In the genomic region with DNA sequence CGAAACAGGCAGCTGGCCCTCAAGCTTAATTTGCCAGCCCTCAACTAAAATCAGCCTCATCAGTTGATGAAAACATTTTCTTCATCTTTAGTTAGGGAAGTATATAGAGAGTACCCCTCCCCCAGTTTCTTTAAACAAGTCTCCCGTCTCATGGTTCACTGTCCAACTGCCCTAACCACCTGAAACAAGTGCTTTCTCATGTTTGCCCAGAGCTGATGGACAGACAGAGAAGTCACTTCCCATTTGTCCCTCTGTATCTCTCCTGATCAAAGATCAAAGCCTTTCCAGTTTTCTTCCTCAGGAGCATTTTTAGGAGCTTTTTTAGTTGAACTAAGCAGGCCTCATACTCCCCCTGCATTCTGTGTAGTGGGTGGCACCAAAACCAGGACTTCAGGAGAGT, we compare ENCODE assay signal across 1 cellular context.
TF ChIP-seq lines count a peak whose summit lies in the region.

No MANE protein-coding gene starts in this region.

TF ChIP-seq in HepG2, 621 proteins besides CTCF, POLR2A, EP300 and RAD21 (continued from another document and continues in another):
- TF ChIP-seq, protein P1, sequence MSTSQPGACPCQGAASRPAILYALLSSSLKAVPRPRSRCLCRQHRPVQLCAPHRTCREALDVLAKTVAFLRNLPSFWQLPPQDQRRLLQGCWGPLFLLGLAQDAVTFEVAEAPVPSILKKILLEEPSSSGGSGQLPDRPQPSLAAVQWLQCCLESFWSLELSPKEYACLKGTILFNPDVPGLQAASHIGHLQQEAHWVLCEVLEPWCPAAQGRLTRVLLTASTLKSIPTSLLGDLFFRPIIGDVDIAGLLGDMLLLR (CRISPR knock-in tag; IDR thresholded peaks at IDR 0.05), result no peak
- TF ChIP-seq ZNF160 (CRISPR knock-in tag; IDR thresholded peaks at IDR 0.05) (no peak), MBNL3 (CRISPR knock-in tag; conservative IDR thresholded peaks at IDR 0.05) (no peak), ZNF674 (CRISPR knock-in tag; IDR thresholded peaks at IDR 0.05; ENCODE audit: low read depth) (no peak), REXO4 (CRISPR knock-in tag; IDR thresholded peaks at IDR 0.05; ENCODE audit: borderline replicate concordance) (no peak), RARA (CRISPR knock-in tag; IDR thresholded peaks at IDR 0.05) (0 out of 2 replicates have a peak, but pooled peaks have one; percentile 17), YEATS2 (CRISPR knock-in tag; IDR thresholded peaks at IDR 0.05; ENCODE audit: borderline replicate concordance) (no peak), ZNF562 (CRISPR knock-in tag; IDR thresholded peaks at IDR 0.05; ENCODE audit: borderline replicate concordance) (no peak), JUNB (CRISPR knock-in tag; IDR thresholded peaks at IDR 0.05; ENCODE audit: borderline replicate concordance) (no peak), ZNF766 (CRISPR knock-in tag; IDR thresholded peaks at IDR 0.05; ENCODE audit: borderline replicate concordance) (no peak), MAFK (conservative IDR thresholded peaks at IDR 0.05 in 1 of 2, IDR thresholded peaks at IDR 0.05 in 1 of 2; ENCODE audit: low read length in 2 of 2) (no peak), ZNF20 (CRISPR knock-in tag; IDR thresholded peaks at IDR 0.05) (no peak), FOXK1 (CRISPR knock-in tag; IDR thresholded peaks at IDR 0.05; ENCODE audit: borderline replicate concordance, low read depth) (no peak), GPN1 (CRISPR knock-in tag; IDR thresholded peaks at IDR 0.05; ENCODE audit: borderline replicate concordance) (no peak), U2AF2 (IDR thresholded peaks at IDR 0.05; ENCODE audit: low read depth, low read length) (no peak), BRD4 (CRISPR knock-in tag; IDR thresholded peaks at IDR 0.05) (no peak), KAT8 (CRISPR knock-in tag; IDR thresholded peaks at IDR 0.05) (0 out of 2 replicates have a peak, but pooled peaks have one; percentile 18), ZNF678 (CRISPR knock-in tag; IDR thresholded peaks at IDR 0.05) (no peak), CREM (IDR thresholded peaks at IDR 0.05) (peak; percentile 38; the same call in 1 of the 2 replicates), CREM (CRISPR knock-in tag; IDR thresholded peaks at IDR 0.05) (no peak), KDM6A (CRISPR knock-in tag; IDR thresholded peaks at IDR 0.05; ENCODE audit: low read depth) (peak; percentile 44; the same call in 1 of the 2 replicates), ZNF792 (CRISPR knock-in tag; IDR thresholded peaks at IDR 0.05) (peak; percentile 38; the same call in 1 of the 2 replicates), ZNF570 (CRISPR knock-in tag; IDR thresholded peaks at IDR 0.05; ENCODE audit: borderline replicate concordance) (no peak), TARDBP (CRISPR knock-in tag; IDR thresholded peaks at IDR 0.05) (peak; percentile 16; the same call in 1 of the 2 replicates), ZNF747 (CRISPR knock-in tag; IDR thresholded peaks at IDR 0.05; ENCODE audit: borderline replicate concordance) (no peak), GABPB1 (CRISPR knock-in tag; IDR thresholded peaks at IDR 0.05) (no peak), PLRG1 (conservative IDR thresholded peaks at IDR 0.05) (no peak), FOXJ3 (CRISPR knock-in tag; IDR thresholded peaks at IDR 0.05; ENCODE audit: borderline replicate concordance) (peak; percentile 40; the same call in 1 of the 2 replicates), ZSCAN30 (CRISPR knock-in tag; IDR thresholded peaks at IDR 0.05) (no peak), CENPX (CRISPR knock-in tag; IDR thresholded peaks at IDR 0.05) (no peak), ZNF781 (CRISPR knock-in tag; IDR thresholded peaks at IDR 0.05; ENCODE audit: borderline replicate concordance, not compliant biosample characterization) (no peak), ZFY (CRISPR knock-in tag; IDR thresholded peaks at IDR 0.05) (no peak), FOXP1 (IDR thresholded peaks at IDR 0.05) (no peak), FOXP1 (CRISPR knock-in tag; IDR thresholded peaks at IDR 0.05) (peak; percentile 31; the same call in 1 of the 2 replicates), ZNF780A (CRISPR knock-in tag; IDR thresholded peaks at IDR 0.05) (peak; percentile 94), ZSCAN31 (CRISPR knock-in tag; IDR thresholded peaks at IDR 0.05; ENCODE audit: low read depth) (no peak), KLF11 (CRISPR knock-in tag; IDR thresholded peaks at IDR 0.05) (no peak), TSC22D2 (CRISPR knock-in tag; IDR thresholded peaks at IDR 0.05; ENCODE audit: borderline replicate concordance) (no peak), ZMAT3 (CRISPR knock-in tag; conservative IDR thresholded peaks at IDR 0.05) (no peak), NR2F2 (IDR thresholded peaks at IDR 0.05; ENCODE audit: borderline replicate concordance, low read depth) (no peak), PPARG (CRISPR knock-in tag; conservative IDR thresholded peaks at IDR 0.05) (0 out of 2 replicates have a peak, but pooled peaks have one; percentile 17), RARG (CRISPR knock-in tag; IDR thresholded peaks at IDR 0.05; ENCODE audit: low read depth) (no peak), ZNF431 (CRISPR knock-in tag; IDR thresholded peaks at IDR 0.05; ENCODE audit: borderline replicate concordance, low read depth) (no peak), GATA4 (IDR thresholded peaks at IDR 0.05; ENCODE audit: borderline replicate concordance, low read depth) (no peak), NFYC (CRISPR knock-in tag; IDR thresholded peaks at IDR 0.05) (no peak), EHMT2 (IDR thresholded peaks at IDR 0.05; ENCODE audit: borderline replicate concordance, low read depth, low read length) (no peak), GTF3A (CRISPR knock-in tag; conservative IDR thresholded peaks at IDR 0.05) (no peak), ZSCAN21 (CRISPR knock-in tag; IDR thresholded peaks at IDR 0.05; ENCODE audit: borderline replicate concordance) (no peak), ETV6 (CRISPR knock-in tag; conservative IDR thresholded peaks at IDR 0.05) (no peak), ZNF333 (CRISPR knock-in tag; IDR thresholded peaks at IDR 0.05; ENCODE audit: borderline replicate concordance) (no peak), MBD4 (IDR thresholded peaks at IDR 0.05; ENCODE audit: borderline replicate concordance, low read length) (no peak)
- TF ChIP-seq, protein P2, sequence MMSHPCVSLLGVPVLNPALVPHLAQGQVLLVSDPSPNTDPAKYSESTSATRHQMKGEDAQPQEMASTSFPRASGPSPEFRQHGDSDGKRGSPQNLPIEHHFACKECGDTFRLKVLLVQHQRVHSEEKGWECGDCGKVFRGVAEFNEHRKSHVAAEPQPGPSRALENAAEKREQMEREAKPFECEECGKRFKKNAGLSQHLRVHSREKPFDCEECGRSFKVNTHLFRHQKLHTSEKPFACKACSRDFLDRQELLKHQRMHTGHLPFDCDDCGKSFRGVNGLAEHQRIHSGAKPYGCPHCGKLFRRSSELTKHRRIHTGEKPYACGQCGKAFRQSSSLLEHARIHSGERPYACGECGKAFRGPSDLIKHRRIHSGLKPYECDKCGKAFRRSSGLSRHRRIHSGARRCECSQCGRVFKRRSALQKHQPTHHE (CRISPR knock-in tag; IDR thresholded peaks at IDR 0.05; ENCODE audit: borderline replicate concordance), result no peak
- TF ChIP-seq, protein P3, sequence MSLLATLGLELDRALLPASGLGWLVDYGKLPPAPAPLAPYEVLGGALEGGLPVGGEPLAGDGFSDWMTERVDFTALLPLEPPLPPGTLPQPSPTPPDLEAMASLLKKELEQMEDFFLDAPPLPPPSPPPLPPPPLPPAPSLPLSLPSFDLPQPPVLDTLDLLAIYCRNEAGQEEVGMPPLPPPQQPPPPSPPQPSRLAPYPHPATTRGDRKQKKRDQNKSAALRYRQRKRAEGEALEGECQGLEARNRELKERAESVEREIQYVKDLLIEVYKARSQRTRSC (CRISPR knock-in tag; IDR thresholded peaks at IDR 0.05; ENCODE audit: low read depth), result no peak
- TF ChIP-seq, protein P4, sequence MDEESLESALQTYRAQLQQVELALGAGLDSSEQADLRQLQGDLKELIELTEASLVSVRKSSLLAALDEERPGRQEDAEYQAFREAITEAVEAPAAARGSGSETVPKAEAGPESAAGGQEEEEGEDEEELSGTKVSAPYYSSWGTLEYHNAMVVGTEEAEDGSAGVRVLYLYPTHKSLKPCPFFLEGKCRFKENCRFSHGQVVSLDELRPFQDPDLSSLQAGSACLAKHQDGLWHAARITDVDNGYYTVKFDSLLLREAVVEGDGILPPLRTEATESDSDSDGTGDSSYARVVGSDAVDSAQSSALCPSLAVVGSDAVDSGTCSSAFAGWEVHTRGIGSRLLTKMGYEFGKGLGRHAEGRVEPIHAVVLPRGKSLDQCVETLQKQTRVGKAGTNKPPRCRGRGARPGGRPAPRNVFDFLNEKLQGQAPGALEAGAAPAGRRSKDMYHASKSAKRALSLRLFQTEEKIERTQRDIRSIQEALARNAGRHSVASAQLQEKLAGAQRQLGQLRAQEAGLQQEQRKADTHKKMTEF (CRISPR knock-in tag; IDR thresholded peaks at IDR 0.05), result peak; percentile 49; the same call in 1 of the 2 replicates
- TF ChIP-seq, protein P5, sequence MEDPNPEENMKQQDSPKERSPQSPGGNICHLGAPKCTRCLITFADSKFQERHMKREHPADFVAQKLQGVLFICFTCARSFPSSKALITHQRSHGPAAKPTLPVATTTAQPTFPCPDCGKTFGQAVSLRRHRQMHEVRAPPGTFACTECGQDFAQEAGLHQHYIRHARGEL (CRISPR knock-in tag; IDR thresholded peaks at IDR 0.05), result no peak
- TF ChIP-seq, protein P6, sequence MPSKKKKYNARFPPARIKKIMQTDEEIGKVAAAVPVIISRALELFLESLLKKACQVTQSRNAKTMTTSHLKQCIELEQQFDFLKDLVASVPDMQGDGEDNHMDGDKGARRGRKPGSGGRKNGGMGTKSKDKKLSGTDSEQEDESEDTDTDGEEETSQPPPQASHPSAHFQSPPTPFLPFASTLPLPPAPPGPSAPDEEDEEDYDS (CRISPR knock-in tag; IDR thresholded peaks at IDR 0.05), result no peak
- TF ChIP-seq, protein P7, sequence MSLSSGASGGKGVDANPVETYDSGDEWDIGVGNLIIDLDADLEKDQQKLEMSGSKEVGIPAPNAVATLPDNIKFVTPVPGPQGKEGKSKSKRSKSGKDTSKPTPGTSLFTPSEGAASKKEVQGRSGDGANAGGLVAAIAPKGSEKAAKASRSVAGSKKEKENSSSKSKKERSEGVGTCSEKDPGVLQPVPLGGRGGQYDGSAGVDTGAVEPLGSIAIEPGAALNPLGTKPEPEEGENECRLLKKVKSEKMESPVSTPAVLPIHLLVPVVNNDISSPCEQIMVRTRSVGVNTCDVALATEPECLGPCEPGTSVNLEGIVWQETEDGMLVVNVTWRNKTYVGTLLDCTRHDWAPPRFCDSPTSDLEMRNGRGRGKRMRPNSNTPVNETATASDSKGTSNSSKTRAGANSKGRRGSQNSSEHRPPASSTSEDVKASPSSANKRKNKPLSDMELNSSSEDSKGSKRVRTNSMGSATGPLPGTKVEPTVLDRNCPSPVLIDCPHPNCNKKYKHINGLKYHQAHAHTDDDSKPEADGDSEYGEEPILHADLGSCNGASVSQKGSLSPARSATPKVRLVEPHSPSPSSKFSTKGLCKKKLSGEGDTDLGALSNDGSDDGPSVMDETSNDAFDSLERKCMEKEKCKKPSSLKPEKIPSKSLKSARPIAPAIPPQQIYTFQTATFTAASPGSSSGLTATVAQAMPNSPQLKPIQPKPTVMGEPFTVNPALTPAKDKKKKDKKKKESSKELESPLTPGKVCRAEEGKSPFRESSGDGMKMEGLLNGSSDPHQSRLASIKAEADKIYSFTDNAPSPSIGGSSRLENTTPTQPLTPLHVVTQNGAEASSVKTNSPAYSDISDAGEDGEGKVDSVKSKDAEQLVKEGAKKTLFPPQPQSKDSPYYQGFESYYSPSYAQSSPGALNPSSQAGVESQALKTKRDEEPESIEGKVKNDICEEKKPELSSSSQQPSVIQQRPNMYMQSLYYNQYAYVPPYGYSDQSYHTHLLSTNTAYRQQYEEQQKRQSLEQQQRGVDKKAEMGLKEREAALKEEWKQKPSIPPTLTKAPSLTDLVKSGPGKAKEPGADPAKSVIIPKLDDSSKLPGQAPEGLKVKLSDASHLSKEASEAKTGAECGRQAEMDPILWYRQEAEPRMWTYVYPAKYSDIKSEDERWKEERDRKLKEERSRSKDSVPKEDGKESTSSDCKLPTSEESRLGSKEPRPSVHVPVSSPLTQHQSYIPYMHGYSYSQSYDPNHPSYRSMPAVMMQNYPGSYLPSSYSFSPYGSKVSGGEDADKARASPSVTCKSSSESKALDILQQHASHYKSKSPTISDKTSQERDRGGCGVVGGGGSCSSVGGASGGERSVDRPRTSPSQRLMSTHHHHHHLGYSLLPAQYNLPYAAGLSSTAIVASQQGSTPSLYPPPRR (CRISPR knock-in tag; IDR thresholded peaks at IDR 0.05; ENCODE audit: borderline replicate concordance), result no peak
- TF ChIP-seq, protein P8, sequence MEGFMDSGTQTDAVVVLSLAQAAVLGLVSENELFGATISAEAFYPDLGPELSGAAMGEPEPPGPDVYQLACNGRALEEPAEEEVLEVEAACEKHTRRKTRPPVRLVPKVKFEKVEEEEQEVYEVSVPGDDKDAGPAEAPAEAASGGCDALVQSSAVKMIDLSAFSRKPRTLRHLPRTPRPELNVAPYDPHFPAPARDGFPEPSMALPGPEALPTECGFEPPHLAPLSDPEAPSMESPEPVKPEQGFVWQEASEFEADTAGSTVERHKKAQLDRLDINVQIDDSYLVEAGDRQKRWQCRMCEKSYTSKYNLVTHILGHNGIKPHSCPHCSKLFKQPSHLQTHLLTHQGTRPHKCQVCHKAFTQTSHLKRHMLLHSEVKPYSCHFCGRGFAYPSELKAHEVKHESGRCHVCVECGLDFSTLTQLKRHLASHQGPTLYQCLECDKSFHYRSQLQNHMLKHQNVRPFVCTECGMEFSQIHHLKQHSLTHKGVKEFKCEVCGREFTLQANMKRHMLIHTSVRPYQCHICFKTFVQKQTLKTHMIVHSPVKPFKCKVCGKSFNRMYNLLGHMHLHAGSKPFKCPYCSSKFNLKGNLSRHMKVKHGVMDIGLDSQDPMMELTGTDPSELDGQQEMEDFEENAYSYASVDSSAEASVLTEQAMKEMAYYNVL (CRISPR knock-in tag; IDR thresholded peaks at IDR 0.05; ENCODE audit: borderline replicate concordance), result peak; percentile 59; the same call in 1 of the 2 replicates
- TF ChIP-seq, protein P9, sequence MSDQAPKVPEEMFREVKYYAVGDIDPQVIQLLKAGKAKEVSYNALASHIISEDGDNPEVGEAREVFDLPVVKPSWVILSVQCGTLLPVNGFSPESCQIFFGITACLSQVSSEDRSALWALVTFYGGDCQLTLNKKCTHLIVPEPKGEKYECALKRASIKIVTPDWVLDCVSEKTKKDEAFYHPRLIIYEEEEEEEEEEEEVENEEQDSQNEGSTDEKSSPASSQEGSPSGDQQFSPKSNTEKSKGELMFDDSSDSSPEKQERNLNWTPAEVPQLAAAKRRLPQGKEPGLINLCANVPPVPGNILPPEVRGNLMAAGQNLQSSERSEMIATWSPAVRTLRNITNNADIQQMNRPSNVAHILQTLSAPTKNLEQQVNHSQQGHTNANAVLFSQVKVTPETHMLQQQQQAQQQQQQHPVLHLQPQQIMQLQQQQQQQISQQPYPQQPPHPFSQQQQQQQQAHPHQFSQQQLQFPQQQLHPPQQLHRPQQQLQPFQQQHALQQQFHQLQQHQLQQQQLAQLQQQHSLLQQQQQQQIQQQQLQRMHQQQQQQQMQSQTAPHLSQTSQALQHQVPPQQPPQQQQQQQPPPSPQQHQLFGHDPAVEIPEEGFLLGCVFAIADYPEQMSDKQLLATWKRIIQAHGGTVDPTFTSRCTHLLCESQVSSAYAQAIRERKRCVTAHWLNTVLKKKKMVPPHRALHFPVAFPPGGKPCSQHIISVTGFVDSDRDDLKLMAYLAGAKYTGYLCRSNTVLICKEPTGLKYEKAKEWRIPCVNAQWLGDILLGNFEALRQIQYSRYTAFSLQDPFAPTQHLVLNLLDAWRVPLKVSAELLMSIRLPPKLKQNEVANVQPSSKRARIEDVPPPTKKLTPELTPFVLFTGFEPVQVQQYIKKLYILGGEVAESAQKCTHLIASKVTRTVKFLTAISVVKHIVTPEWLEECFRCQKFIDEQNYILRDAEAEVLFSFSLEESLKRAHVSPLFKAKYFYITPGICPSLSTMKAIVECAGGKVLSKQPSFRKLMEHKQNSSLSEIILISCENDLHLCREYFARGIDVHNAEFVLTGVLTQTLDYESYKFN (CRISPR knock-in tag; conservative IDR thresholded peaks at IDR 0.05), result peak; percentile 77
